In the genomic region with DNA sequence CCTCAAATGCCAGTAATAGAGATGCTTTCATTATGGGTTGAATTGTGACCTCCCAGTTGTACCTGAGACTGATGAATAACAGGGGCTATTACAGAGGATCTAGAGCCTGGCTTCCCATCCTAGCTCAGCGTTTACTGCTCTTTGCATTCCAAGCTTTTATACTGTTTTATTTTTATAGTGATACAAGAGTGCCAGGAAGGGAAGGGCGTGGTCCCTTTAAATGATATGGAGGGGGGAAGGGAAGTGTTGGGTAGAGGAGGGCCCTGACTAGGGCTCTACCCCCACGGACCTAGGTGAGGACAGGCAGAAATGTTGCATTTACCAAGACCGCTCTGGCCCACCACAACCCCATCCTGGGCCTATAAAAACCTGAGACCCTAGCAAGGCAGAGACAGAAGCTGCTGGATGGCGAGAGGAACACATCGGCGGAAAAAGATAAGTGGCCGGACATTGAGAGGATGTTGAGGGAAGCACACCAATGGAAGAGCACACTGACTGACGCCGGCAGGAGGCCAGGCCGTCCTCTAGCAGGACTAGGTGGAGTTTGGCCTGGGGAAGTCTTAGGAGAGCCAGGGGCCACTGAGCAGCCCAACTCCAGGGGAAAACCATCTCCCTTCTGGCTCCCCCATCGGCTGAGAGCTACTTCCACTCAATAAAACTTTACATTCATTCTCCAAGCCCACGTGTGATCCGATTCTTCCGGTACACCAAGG, we compare ENCODE assay signal across 21 cellular contexts.
A peak's percentile ranks its signal among the peaks of the same experiment; 100 is the strongest.
DNase-seq lines count a peak whose midpoint lies in the region; ATAC-seq, FAIRE-seq and TF ChIP-seq lines count a peak whose summit lies in the region.
"Had no signal": no experiment of that assay in that cellular context is flagged by ENCODE, and none has a peak within 500 bp of the region (broad histone marks: within the 10 kb centered on the region; RNA-seq: fewer than 3 reads in every experiment).

No MANE protein-coding gene starts in this region.

- no peak overlapping the region for H3K23ac ChIP-seq in H1 (ENCODE audit: insufficient read length)

- CTCF ChIA-PET in H1 (lab: Charles Lee; ENCODE audit: partially characterized antibody): no interaction called here

- no peak overlapping the region for H3K4me3 ChIP-seq in right cardiac atrium (ENCODE audit: low read length)
- no peak overlapping the region for H3K4me3 ChIP-seq in H1 (ENCODE audit: extremely low read depth in 1 of 4, insufficient read depth in 2 of 4, low read depth in 3 of 4, low read length in 4 of 4)
- no peak overlapping the region for H3K4me3 ChIP-seq in osteoblast (ENCODE audit: insufficient read depth, low read length)
- no peak overlapping the region for H3K4me3 ChIP-seq in adrenal gland
- H3K4me3 ChIP-seq: A549; BLaER1 treated with 17β-estradiol and CSF1 and Interleukin-3, amounts not matched to agents 10 nM and 100 nM; GM12878 had no signal

- H2BK15ac ChIP-seq in H1 (ENCODE audit: low read length): no peak overlapping the region

- intact Hi-C loops in right cardiac atrium (cut with DNase I): no loop called here
- intact Hi-C loops in cardiac septum (cut with DNase I): no loop called here
- intact Hi-C loops in adrenal gland (cut with DNase I): no loop called here

- H2BK20ac ChIP-seq in H1 (ENCODE audit: low read length): no peak overlapping the region

- no peak overlapping the region for H2AK5ac ChIP-seq in H1 (ENCODE audit: low read depth, low read length)

- H3K9ac ChIP-seq in H1 (replicated peaks in 1 of 4; ENCODE audit: extremely low read depth in 1 of 4, low read depth in 3 of 4, low read length in 3 of 4): no peak overlapping the region
- H3K9ac ChIP-seq: BLaER1 treated with 17β-estradiol and CSF1 and Interleukin-3, amounts not matched to agents 10 nM and 100 nM had no signal

- no peak for TF ChIP-seq EP300 in H1 (IDR thresholded peaks at IDR 0.05; ENCODE audit: borderline replicate concordance in 1 of 2, low read depth in 2 of 2, low read length in 2 of 2)

- no peak overlapping the region for H3K14ac ChIP-seq in H1 (ENCODE audit: insufficient read length)

- no peak for TF ChIP-seq RAD21 in H1 (IDR thresholded peaks at IDR 0.05 in 1 of 2, conservative IDR thresholded peaks at IDR 0.05 in 1 of 2; ENCODE audit: low read depth in 2 of 2, low read length in 2 of 2)

- H4K20me1 ChIP-seq in H1 (replicated peaks in 1 of 2; ENCODE audit: control insufficient read depth in 1 of 2, insufficient read depth in 2 of 2, low read length in 2 of 2): no peaks in the 10 kb centered on the region
- no peaks in the 10 kb centered on the region for H4K20me1 ChIP-seq in osteoblast (ENCODE audit: insufficient read depth, low read length)
- H4K20me1 ChIP-seq: BLaER1 treated with 17β-estradiol and CSF1 and Interleukin-3, amounts not matched to agents 10 nM and 100 nM had no signal

- H3K23me2 ChIP-seq in H1 (ENCODE audit: low read depth, low read length): no peaks in the 10 kb centered on the region

- no peak overlapping the region for H4K5ac ChIP-seq in H1 (ENCODE audit: insufficient read length, low read depth, low read length)

- no peaks in the 10 kb centered on the region for H3K4me1 ChIP-seq in right cardiac atrium (ENCODE audit: control insufficient read depth, insufficient read depth, low read length)
- peaks cover 0 to 4% (median 2%) of the 10 kb centered on the region in 4 experiments; a peak in 2 of 7 replicates for H3K4me1 ChIP-seq in H1 (replicated peaks in 1 of 4; ENCODE audit: control insufficient read depth in 3 of 4, insufficient read depth in 4 of 4, low read length in 3 of 4)
- H3K4me1 ChIP-seq in osteoblast (ENCODE audit: insufficient read depth, low read length): no peaks in the 10 kb centered on the region
- no peaks in the 10 kb centered on the region for H3K4me1 ChIP-seq in adrenal gland (replicated peaks in 1 of 2)
- H3K4me1 ChIP-seq: A549; BLaER1 treated with 17β-estradiol and CSF1 and Interleukin-3, amounts not matched to agents 10 nM and 100 nM; Caco-2 had no signal

- H3K9me3 ChIP-seq in right cardiac atrium (ENCODE audit: control insufficient read depth, low read length) (no peaks in the 10 kb centered on the region), H1 (ENCODE audit: insufficient read depth in 2 of 2, low read depth in 1 of 2, low read length in 1 of 2) (no peaks in the 10 kb centered on the region), osteoblast (ENCODE audit: low read depth, low read length) (no peaks in the 10 kb centered on the region), adrenal gland (replicated peaks in 1 of 3) (no peaks in the 10 kb centered on the region)
- H3K9me3 ChIP-seq: A549; BLaER1 treated with 17β-estradiol and CSF1 and Interleukin-3, amounts not matched to agents 10 nM and 100 nM; Caco-2 had no signal

- H3K27ac ChIP-seq in right cardiac atrium (ENCODE audit: low read length): no peak overlapping the region
- H3K27ac ChIP-seq in H1 (ENCODE audit: low read depth, low read length): no peak overlapping the region
- no peak overlapping the region for H3K27ac ChIP-seq in osteoblast (ENCODE audit: low read depth, low read length)
- H3K27ac ChIP-seq in adrenal gland: no peak overlapping the region
- H3K27ac ChIP-seq: 22Rv1; A549; BLaER1 treated with 17β-estradiol and CSF1 and Interleukin-3, amounts not matched to agents 10 nM and 100 nM; C4-2B had no signal

- no peak overlapping the region for H3K18ac ChIP-seq in H1 (ENCODE audit: extremely low read depth, low read length)

- 0 out of 2 replicates have a peak overlapping the region, but pooled peaks have one; percentile 31 for H2BK5ac ChIP-seq in H1 (ENCODE audit: low read depth, low read length)

- H3K4me2 ChIP-seq in H1 (ENCODE audit: insufficient read depth in 1 of 2, low read depth in 2 of 2, low read length in 2 of 2) (no peak overlapping the region), osteoblast (ENCODE audit: insufficient read depth, low read length) (no peak overlapping the region)
- H3K4me2 ChIP-seq: A549; BLaER1 treated with 17β-estradiol and CSF1 and Interleukin-3, amounts not matched to agents 10 nM and 100 nM had no signal

- DNase-seq in right cardiac atrium (peak in 1 of 3 donors; percentile 17), cardiac septum (ENCODE audit: low spot score) (no peak), H1 (ENCODE audit: low read depth in 1 of 2, low spot score in 2 of 2) (no peak), osteoblast (ENCODE audit: insufficient read length, low spot score, missing footprints) (peak; percentile 3), GM12891 (ENCODE audit: insufficient read length, low spot score) (no peak), EL (no peak), adrenal gland (no peak)
- DNase-seq: AML-193; Caco-2; Calu3; CD4-positive, alpha-beta T cell; CD8-positive, alpha-beta T cell; DMS79 treated with DMSO at 0.1 percent for 48 hours; GDM1 had no signal

- H3K4ac ChIP-seq in H1 (replicated peaks; ENCODE audit: insufficient read length, low read depth, low read length): no peak overlapping the region

- H3K79me2 ChIP-seq in H1 (ENCODE audit: control insufficient read depth in 1 of 2, insufficient read depth in 2 of 2, low read length in 2 of 2) (no peaks in the 10 kb centered on the region), osteoblast (ENCODE audit: insufficient read depth, low read length) (no peaks in the 10 kb centered on the region)

- H2BK12ac ChIP-seq in H1 (ENCODE audit: low read depth, low read length): no peak overlapping the region

- H4K91ac ChIP-seq in H1 (replicated peaks; ENCODE audit: insufficient read length, low read length): no peak overlapping the region

- H4K8ac ChIP-seq in H1 (ENCODE audit: extremely low read depth, insufficient read depth, low read length): no peak overlapping the region; the same call in 1 of the 2 replicates

- H3K36me3 ChIP-seq in H1 (ENCODE audit: control insufficient read depth in 2 of 4, insufficient read depth in 4 of 4, low read length in 3 of 4) (no peaks in the 10 kb centered on the region), osteoblast (ENCODE audit: insufficient read depth, low read length) (no peaks in the 10 kb centered on the region), adrenal gland (replicated peaks in 1 of 2) (no peaks in the 10 kb centered on the region)
- H3K36me3 ChIP-seq: BLaER1 treated with 17β-estradiol and CSF1 and Interleukin-3, amounts not matched to agents 10 nM and 100 nM had no signal

- H2AFZ ChIP-seq in H1 (ENCODE audit: low read length) (0 out of 2 replicates have a peak overlapping the region, but pooled peaks have one; percentile 18), osteoblast (ENCODE audit: low read length) (no peak overlapping the region)

- H3K56ac ChIP-seq in H1 (replicated peaks; ENCODE audit: insufficient read length, low read depth, low read length): no peak overlapping the region

- no peak overlapping the region for H2BK120ac ChIP-seq in H1 (replicated peaks; ENCODE audit: low read depth, low read length)

- WGBS in right cardiac atrium: 84% methylated on average over 15 of the region's 15 CpGs
- WGBS in H1 (ENCODE audit: extremely low coverage in 1 of 2, insufficient coverage in 1 of 2, insufficient read length in 1 of 2, insufficient replicate concordance in 2 of 2, low coverage in 1 of 2, low lambda C conversion rate in 2 of 2, missing lambda C conversion rate in 1 of 2), 2 experiments: 88% methylated on average over 15 of the region's 15 CpGs; no CpG with 5 or more reads in 1 of the 2 experiments
- 88 to 90% (median 89%) methylated on average over 15 of the region's 15 CpGs for WGBS in adrenal gland, 4 donors

- POLR2A ChIA-PET in H1 (lab: Charles Lee; ENCODE audit: partially characterized antibody): no interaction called here

- ATAC-seq in right cardiac atrium: peak; percentile 36 to 94
- ATAC-seq: A549; CD8-positive, alpha-beta T cell; GM12878 had no signal

- FAIRE-seq in H1 (lab: Jason Lieb, UNC) (no peak), GM12891 (lab: Jason Lieb, UNC) (no peak)
- FAIRE-seq: A549, D721Med, GM12878, GM19239 had no signal

- TF ChIP-seq CTCF in H1 (IDR thresholded peaks at IDR 0.05; ENCODE audit: control extremely low read depth in 1 of 3, insufficient read depth in 1 of 3, low read depth in 1 of 3, low read length in 3 of 3): no peak
- TF ChIP-seq CTCF in osteoblast (IDR thresholded peaks at IDR 0.05; ENCODE audit: extremely low read depth, low read depth, low read length): no peak
- no peak for TF ChIP-seq CTCF in adrenal gland (IDR thresholded peaks at IDR 0.05)

- H3K79me1 ChIP-seq in H1 (ENCODE audit: low read depth, low read length): no peaks in the 10 kb centered on the region

- no peak for TF ChIP-seq POLR2A in H1 (IDR thresholded peaks at IDR 0.05; ENCODE audit: control extremely low read depth in 1 of 2, low read depth in 2 of 2, low read length in 2 of 2)
- no peak for TF ChIP-seq POLR2A in GM12891 (IDR thresholded peaks at IDR 0.05; ENCODE audit: low read depth, low read length)
- TF ChIP-seq POLR2A in adrenal gland (IDR thresholded peaks at IDR 0.05): no peak

- no peaks in the 10 kb centered on the region for H3K27me3 ChIP-seq in right cardiac atrium (ENCODE audit: control insufficient read depth, insufficient read depth)
- H3K27me3 ChIP-seq in H1 (replicated peaks in 1 of 4; ENCODE audit: control insufficient read depth in 3 of 4, extremely low read depth in 1 of 4, insufficient read depth in 3 of 4, low read length in 3 of 4): no peaks in the 10 kb centered on the region
- H3K27me3 ChIP-seq in osteoblast (ENCODE audit: insufficient read depth, low read length): no peaks in the 10 kb centered on the region
- H3K27me3 ChIP-seq in adrenal gland: no peaks in the 10 kb centered on the region
- H3K27me3 ChIP-seq: BLaER1 treated with 17β-estradiol and CSF1 and Interleukin-3, amounts not matched to agents 10 nM and 100 nM had no signal

TF ChIP-seq in GM12891, 5 proteins besides CTCF, POLR2A, EP300 and RAD21 (continues in another document):
- no peak for TF ChIP-seq POU2F2 (IDR thresholded peaks at IDR 0.05; ENCODE audit: low read depth, low read length)
